In the genomic region with DNA sequence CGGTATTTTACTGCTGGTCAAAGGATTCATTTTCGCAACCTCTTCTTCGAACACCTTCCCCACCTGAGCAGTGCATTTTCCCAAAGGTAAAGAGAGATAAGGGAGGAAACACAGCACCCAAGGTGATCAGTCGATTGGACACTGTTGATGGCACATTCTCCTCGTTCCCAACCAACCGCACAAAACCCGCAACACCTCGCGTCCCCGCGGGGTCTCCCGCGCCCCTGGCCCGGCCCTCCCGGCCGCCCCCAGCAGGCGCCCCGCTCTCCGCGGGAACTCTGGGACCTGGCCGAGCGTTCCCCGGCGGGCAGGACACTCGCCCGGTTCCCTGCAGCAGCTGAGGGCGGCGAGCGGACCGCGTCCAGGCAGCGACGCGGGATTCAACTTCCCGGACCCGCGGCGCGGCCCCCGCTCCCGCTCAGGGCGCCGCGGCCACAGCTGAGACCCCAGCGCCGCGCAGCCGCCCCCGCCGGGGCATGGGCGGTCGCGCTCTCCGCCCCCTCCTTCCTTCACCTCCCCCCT, we compare ENCODE assay signal across 8 cellular contexts. TPM values are rescaled to one million over a fixed set of nuclear protein-coding genes. Genes with fewer than 3 reads are reported as not detected.
DNase-seq lines count a peak whose midpoint lies in the region; ATAC-seq and TF ChIP-seq lines count a peak whose summit lies in the region.

No MANE protein-coding gene starts in this region.

- ATAC-seq in T-cell (replicated peaks in 1 of 4) = peak in 1 of 4 experiments; percentile 30
- peak; percentile 50 for ATAC-seq in foreskin keratinocyte
- no peak for ATAC-seq in activated CD4-positive, CD25-positive, alpha-beta regulatory T cell treated with anti-CD3 and anti-CD28 coated beads, Interleukin-2, amount 50 U/mL, for 24 hours

- H3K4me1 Mint-ChIP-seq in T-cell = peaks cover 14 to 24% (median 23%) of the 10 kb centered on the region in 3 donors

- peak overlapping the region; percentile 88 for H2AFZ ChIP-seq in parathyroid adenoma

- CTCF ChIA-PET in T-cell (lab: Charles Lee) = no interaction called here

- peak; percentile 49 for DNase-seq in NCI-H1092 treated with DMSO at 0.1 percent for 48 hours (lab: John Stamatoyannopoulos, UW)
- DNase-seq in NCI-H1092 (lab: John Stamatoyannopoulos, UW) = no peak
- no peak for DNase-seq in HFF-Myc (ENCODE audit: extremely low read depth, low read depth)
- no peak for DNase-seq in T-cell
- no peak for DNase-seq in foreskin keratinocyte
- DNase-seq in midbrain (lab: John Stamatoyannopoulos, UW) = no peak

- H3K27ac ChIP-seq in foreskin keratinocyte (no peak overlapping the region), parathyroid adenoma (no peak overlapping the region)

- peak overlapping the region; percentile 86 for H3K4me3 ChIP-seq in HFF-Myc (replicated peaks; ENCODE audit: low read depth, low read length)
- H3K4me3 ChIP-seq in parathyroid adenoma (ENCODE audit: low read depth, low read length) = peak overlapping the region; percentile 55

- H3K36me3 ChIP-seq in parathyroid adenoma (ENCODE audit: control insufficient read depth, insufficient read depth, low read length) = no peaks in the 10 kb centered on the region

- peak overlapping the region; percentile 66 to 79 (median 74) for H3K4me3 Mint-ChIP-seq in T-cell

- no peaks in the 10 kb centered on the region for H3K4me1 ChIP-seq in foreskin keratinocyte
- H3K4me1 ChIP-seq in parathyroid adenoma = no peaks in the 10 kb centered on the region

- H3K4me2 ChIP-seq in parathyroid adenoma (ENCODE audit: low read length) = peak overlapping the region; percentile 90

- no peak overlapping the region for H3K27ac Mint-ChIP-seq in T-cell

- no peak overlapping the region for H3K9ac ChIP-seq in parathyroid adenoma

- TF ChIP-seq CTCF in HFF-Myc (IDR thresholded peaks at IDR 0.05; ENCODE audit: low read depth, low read length, missing control alignments) = no peak
- no peak for TF ChIP-seq CTCF in foreskin keratinocyte (conservative IDR thresholded peaks at IDR 0.05)
- TF ChIP-seq CTCF in parathyroid adenoma (IDR thresholded peaks at IDR 0.05) = no peak

- H3K9me3 ChIP-seq in parathyroid adenoma (ENCODE audit: control insufficient read depth, low read length) = no peaks in the 10 kb centered on the region

- peaks cover 51% of the 10 kb centered on the region for H3K27me3 ChIP-seq in foreskin keratinocyte
- H3K27me3 ChIP-seq in parathyroid adenoma (ENCODE audit: control insufficient read depth, insufficient read depth, low read length) = no peaks in the 10 kb centered on the region

- POLR2A ChIA-PET in T-cell (lab: Charles Lee) = no interaction called here

- no peaks in the 10 kb centered on the region for H3K79me2 ChIP-seq in parathyroid adenoma

- H3K36me3 Mint-ChIP-seq in T-cell = no peaks in the 10 kb centered on the region

- H3K27me3 Mint-ChIP-seq in T-cell = peaks cover 34 to 45% of the 10 kb centered on the region in 2 donors

- H3K9me3 Mint-ChIP-seq in T-cell = no peaks in the 10 kb centered on the region

RNA-seq across cellular contexts. Expression of gene RGS17, which starts 0.5 kb away (rescaled TPM):
- total RNA-seq in T-cell (under 1 TPM in 2 of 5 donors, not detected in 3; 0.09 to 0.30 TPM), foreskin keratinocyte (0.24 and 0.32 TPM in 2 replicates)
- 0.06 and 0.13 TPM in 2 replicates for polyA plus RNA-seq in foreskin keratinocyte
